Comparison of ENCODE assay signal across 8 cellular contexts in the genomic region with DNA sequence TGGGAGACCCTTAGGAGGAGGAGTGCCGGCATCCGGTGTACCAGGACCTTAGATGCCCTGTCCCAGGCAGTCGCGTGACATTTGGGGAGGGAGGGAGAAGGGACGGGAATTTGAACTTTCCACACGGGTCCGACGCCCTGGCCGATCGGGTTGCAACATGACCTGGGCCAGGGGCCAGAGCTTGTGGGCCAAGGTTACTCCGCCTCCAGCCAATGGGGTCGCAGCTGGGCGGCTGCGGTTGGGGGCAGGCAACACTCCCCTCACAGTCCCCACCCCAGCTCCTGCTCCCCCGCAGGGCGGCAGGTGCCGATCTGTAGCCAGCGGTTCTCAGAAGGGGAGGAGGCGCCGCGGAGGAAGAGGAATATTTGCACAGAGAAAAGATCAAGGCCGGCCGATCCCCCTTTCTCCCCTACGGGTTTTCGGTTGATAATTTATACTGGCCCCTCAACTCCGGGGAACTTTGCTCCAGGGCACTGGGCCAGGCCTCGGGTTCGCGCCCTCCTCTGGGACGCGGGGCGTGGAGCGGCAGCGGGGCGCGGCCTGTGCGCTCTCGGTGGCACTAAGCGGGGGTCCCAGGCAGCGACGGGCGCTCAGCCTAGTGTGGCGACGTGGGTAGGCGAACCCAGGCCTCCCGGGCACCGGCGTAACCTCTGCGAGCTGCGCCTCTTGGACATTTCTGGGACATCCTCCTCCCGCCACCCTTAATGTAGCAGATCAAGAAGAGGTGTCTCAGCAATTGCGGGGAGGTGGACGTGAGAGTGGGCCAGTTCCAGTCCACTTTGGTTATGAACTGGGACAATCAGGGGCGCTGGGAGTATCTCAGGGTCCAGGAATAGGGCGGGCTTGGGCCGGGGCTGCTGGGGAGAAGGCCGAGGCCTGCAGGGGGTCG. TPM values are rescaled to one million over a fixed set of nuclear protein-coding genes. Genes with fewer than 3 reads are reported as not detected.
DNase-seq lines count a peak whose midpoint lies in the region; ATAC-seq and TF ChIP-seq lines count a peak whose summit lies in the region.

No MANE protein-coding gene starts in this region.

- no peak overlapping the region for H3K27ac Mint-ChIP-seq in activated CD4-positive, alpha-beta T cell treated with anti-CD3 and anti-CD28 coated beads, Interleukin-2, amount 10 ng/mL, durations not matched to agents 7 days and 5 days

- TF ChIP-seq CTCF in gastroesophageal sphincter (IDR thresholded peaks at IDR 0.05) (no peak), osteoblast (IDR thresholded peaks at IDR 0.05; ENCODE audit: extremely low read depth, low read depth, low read length) (no peak)

- no peak overlapping the region for H3K4me3 Mint-ChIP-seq in activated CD4-positive, alpha-beta T cell treated with anti-CD3 and anti-CD28 coated beads, Interleukin-2, amount 10 ng/mL, durations not matched to agents 7 days and 5 days

- H3K4me1 ChIP-seq in gastroesophageal sphincter (peaks cover 0 to 25% (median 16%) of the 10 kb centered on the region in 3 donors), osteoblast (ENCODE audit: insufficient read depth, low read length) (no peaks in the 10 kb centered on the region)

- no peak for TF ChIP-seq EP300 in gastroesophageal sphincter (IDR thresholded peaks at IDR 0.05)

- peaks cover 5% of the 10 kb centered on the region for H3K4me1 Mint-ChIP-seq in activated CD4-positive, alpha-beta T cell treated with anti-CD3 and anti-CD28 coated beads, Interleukin-2, amount 10 ng/mL, durations not matched to agents 7 days and 5 days

- peak in 1 of 2 donors; percentile 24 for TF ChIP-seq POLR2A in gastroesophageal sphincter (IDR thresholded peaks at IDR 0.05)

- CTCF ChIA-PET in activated CD4-positive, alpha-beta T cell treated with anti-CD3 and anti-CD28 coated beads, Interleukin-2, amount 10 ng/mL, durations not matched to agents 7 days and 5 days (lab: Charles Lee): interaction anchor here (2.2 kb wide), 1 partner anchor 111 kb away, joined by 7 read pairs; no protein-coding TSS in a partner anchor

- H3K27ac ChIP-seq in gastroesophageal sphincter (peak overlapping the region in 2 of 4 donors; percentile 46 to 55), osteoblast (ENCODE audit: low read depth, low read length) (no peak overlapping the region)

- H3K4me2 ChIP-seq in osteoblast (ENCODE audit: insufficient read depth, low read length): peak overlapping the region; percentile 43

- H3K4me3 ChIP-seq in gastroesophageal sphincter: peak overlapping the region; percentile 21 to 59
- no peak overlapping the region for H3K4me3 ChIP-seq in osteoblast (ENCODE audit: insufficient read depth, low read length)

- H4K20me1 ChIP-seq in osteoblast (ENCODE audit: insufficient read depth, low read length): no peaks in the 10 kb centered on the region

- H3K36me3 ChIP-seq in gastroesophageal sphincter (no peaks in the 10 kb centered on the region), osteoblast (ENCODE audit: insufficient read depth, low read length) (no peaks in the 10 kb centered on the region)

- no peak overlapping the region for H2AFZ ChIP-seq in osteoblast (ENCODE audit: low read length)

- 2 to 6% methylated on average over 15 to 19 of the region's 58 CpGs for WGBS in gastroesophageal sphincter (ENCODE audit: low coverage in 1 of 2), 2 donors

- POLR2A ChIA-PET in activated CD4-positive, alpha-beta T cell treated with anti-CD3 and anti-CD28 coated beads, Interleukin-2, amount 10 ng/mL, durations not matched to agents 7 days and 5 days (lab: Charles Lee): no interaction called here

- H3K27me3 Mint-ChIP-seq in activated CD4-positive, alpha-beta T cell treated with anti-CD3 and anti-CD28 coated beads, Interleukin-2, amount 10 ng/mL, durations not matched to agents 7 days and 5 days: peaks cover 51% of the 10 kb centered on the region

- peak; percentile 59 for DNase-seq in DMS 273 treated with DMSO at 0.1 percent for 48 hours (lab: John Stamatoyannopoulos, UW)
- peak; percentile 52 for DNase-seq in NCI-H2171 treated with DMSO at 0.1 percent for 48 hours (lab: John Stamatoyannopoulos, UW)
- peak; percentile 71 for DNase-seq in osteoblast (ENCODE audit: insufficient read length, low spot score, missing footprints)
- DNase-seq in superior temporal gyrus (ENCODE audit: extremely low spot score): no peak
- no peak for DNase-seq in activated CD4-positive, alpha-beta T cell treated with anti-CD3 and anti-CD28 coated beads, Interleukin-2, amount 10 ng/mL, durations not matched to agents 7 days and 5 days

- no peaks in the 10 kb centered on the region for H3K9me3 Mint-ChIP-seq in activated CD4-positive, alpha-beta T cell treated with anti-CD3 and anti-CD28 coated beads, Interleukin-2, amount 10 ng/mL, durations not matched to agents 7 days and 5 days

- no peaks in the 10 kb centered on the region for H3K79me2 ChIP-seq in osteoblast (ENCODE audit: insufficient read depth, low read length)

- H3K9me3 ChIP-seq in gastroesophageal sphincter (no peaks in the 10 kb centered on the region), osteoblast (ENCODE audit: low read depth, low read length) (no peaks in the 10 kb centered on the region)

- H3K27me3 ChIP-seq in gastroesophageal sphincter (peaks cover 72% of the 10 kb centered on the region), osteoblast (ENCODE audit: insufficient read depth, low read length) (peaks cover 47% of the 10 kb centered on the region)

- peak; percentile 80 for ATAC-seq in gastroesophageal sphincter
- ATAC-seq in GM19395 (IDR thresholded peaks at IDR 0.05; ENCODE audit: unreplicated experiment): no peak
- ATAC-seq in GM21717 (IDR thresholded peaks at IDR 0.05; ENCODE audit: unreplicated experiment): no peak

- H3K36me3 Mint-ChIP-seq in activated CD4-positive, alpha-beta T cell treated with anti-CD3 and anti-CD28 coated beads, Interleukin-2, amount 10 ng/mL, durations not matched to agents 7 days and 5 days (ENCODE audit: low read depth): no peaks in the 10 kb centered on the region

RNA-seq across cellular contexts. Expression of gene MLXIPL, which starts 1.2 kb away (rescaled TPM):
- total RNA-seq in gastroesophageal sphincter: 10 to 100 TPM in 3 of 4 donors, 1 to 10 TPM in 1; 7.7 to 56.2 (median 17.5) TPM
- total RNA-seq in osteoblast: 0.29 and 0.72 TPM in 2 replicates
- not detected for total RNA-seq in activated CD4-positive, alpha-beta T cell treated with anti-CD3 and anti-CD28 coated beads, Interleukin-2, amount 10 ng/mL, durations not matched to agents 7 days and 5 days

RNA-seq across cellular contexts. Expression of gene VPS37D, which starts 44.5 kb away (rescaled TPM):
- 1 to 10 TPM; 2.6 to 7.0 (median 3.2) TPM for total RNA-seq in gastroesophageal sphincter
- 5.8 and 5.9 TPM in 2 replicates for total RNA-seq in osteoblast
- under 1 TPM in 1 of 2 experiments, not detected in 1; 0.25 TPM for total RNA-seq in activated CD4-positive, alpha-beta T cell treated with anti-CD3 and anti-CD28 coated beads, Interleukin-2, amount 10 ng/mL, durations not matched to agents 7 days and 5 days

RNA-seq across cellular contexts. Expression of gene TBL2, which starts 44.8 kb away (rescaled TPM):
- 10 to 100 TPM; 19.1 to 32.5 (median 28.9) TPM for total RNA-seq in gastroesophageal sphincter
- total RNA-seq in osteoblast: 56.1 and 66.6 TPM in 2 replicates
- total RNA-seq in activated CD4-positive, alpha-beta T cell treated with anti-CD3 and anti-CD28 coated beads, Interleukin-2, amount 10 ng/mL, durations not matched to agents 7 days and 5 days: 10 to 100 TPM; 25.3 to 28.2 TPM

Comparison
In these comparisons a context has a peak if more than half of its experiments do, and no peak if none do; other contexts are left out.
1. DNase-seq: peak in DMS 273 treated with DMSO at 0.1 percent for 48 hours (single experiment), NCI-H2171 treated with DMSO at 0.1 percent for 48 hours (single experiment) and osteoblast (single experiment); none in superior temporal gyrus (single experiment) and activated CD4-positive, alpha-beta T cell treated with anti-CD3 and anti-CD28 coated beads, Interleukin-2, amount 10 ng/mL, durations not matched to agents 7 days and 5 days (single experiment).